ENCODE assay signal across 16 cellular contexts in the genomic region with DNA sequence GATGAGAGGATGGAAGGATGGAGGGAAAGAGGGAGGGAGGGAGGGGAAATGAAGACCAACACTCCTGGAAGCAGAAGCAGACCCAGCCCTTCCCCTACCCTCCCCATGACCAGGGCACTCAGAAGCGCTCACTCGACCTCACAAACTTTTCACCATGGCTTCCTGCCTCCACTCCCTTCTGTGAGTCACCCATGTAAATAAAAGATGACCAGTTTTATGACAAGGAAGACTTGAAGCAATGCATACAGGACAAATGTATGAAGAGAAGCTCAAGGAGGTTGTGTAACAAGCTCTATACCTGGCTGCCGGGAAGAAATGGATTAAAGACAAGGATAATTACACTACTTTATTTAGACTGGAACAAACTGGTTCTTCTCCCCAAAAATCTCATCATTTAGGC.
DNase-seq lines count a peak whose midpoint lies in the region; ATAC-seq and TF ChIP-seq lines count a peak whose summit lies in the region.
"Had no signal": no experiment of that assay in that cellular context is flagged by ENCODE, and none has a peak within 500 bp of the region (broad histone marks: within the 10 kb centered on the region; RNA-seq: fewer than 3 reads in every experiment).

No MANE protein-coding gene starts in this region.

- H3K4me1 Mint-ChIP-seq in activated T-cell treated with anti-CD3 and anti-CD28 coated beads, Interleukin-2, amount 50 U/mL, for 24 hours (ENCODE audit: low read depth), result no peaks in the 10 kb centered on the region
- no peaks in the 10 kb centered on the region for H3K4me1 Mint-ChIP-seq in CD8-positive, alpha-beta T cell (ENCODE audit: low read depth)

- H3K9me3 Mint-ChIP-seq in activated T-cell treated with anti-CD3 and anti-CD28 coated beads, Interleukin-2, amount 50 U/mL, for 24 hours, result peaks cover 1% of the 10 kb centered on the region
- peaks cover 2% of the 10 kb centered on the region for H3K9me3 Mint-ChIP-seq in CD8-positive, alpha-beta T cell

- H4K20me1 ChIP-seq in GM23248 (ENCODE audit: insufficient read depth), result no peaks in the 10 kb centered on the region; the same call in 1 of the 2 replicates

- H3K79me2 ChIP-seq in GM23248 (ENCODE audit: insufficient read depth), result peaks cover 87% of the 10 kb centered on the region

- H3K27me3 Mint-ChIP-seq in activated T-cell treated with anti-CD3 and anti-CD28 coated beads, Interleukin-2, amount 50 U/mL, for 24 hours, result no peaks in the 10 kb centered on the region
- H3K27me3 Mint-ChIP-seq in CD8-positive, alpha-beta T cell (ENCODE audit: low read depth), result no peaks in the 10 kb centered on the region
- H3K27me3 Mint-ChIP-seq: activated naive CD8-positive, alpha-beta T cell treated with anti-CD3 and anti-CD28 coated beads, Interleukin-2, amount 10 ng/mL, durations not matched to agents 7 days and 5 days had no signal

- H3K36me3 ChIP-seq in GM23248 (ENCODE audit: low read depth) (peaks cover 23% of the 10 kb centered on the region), Peyer's patch (peaks cover 0 to 62% (median 0%) of the 10 kb centered on the region in 3 donors), esophagus squamous epithelium (peaks cover 6 to 97% (median 13%) of the 10 kb centered on the region in 3 donors), skeletal muscle satellite cell (ENCODE audit: insufficient read depth, low read length) (peaks cover 54% of the 10 kb centered on the region)
- H3K36me3 ChIP-seq in CD8-positive, alpha-beta T cell (ENCODE audit: insufficient read depth, low read length), result no peaks in the 10 kb centered on the region

- H3K4me2 ChIP-seq in GM23248 (ENCODE audit: unreplicated experiment) (no peak overlapping the region), skeletal muscle satellite cell (ENCODE audit: low read length) (peak overlapping the region; percentile 5)

- H3K27ac ChIP-seq in GM23248 (peak overlapping the region; percentile 44), Peyer's patch (peak overlapping the region in 3 of 4 donors; percentile 69 to 86 (median 76)), esophagus squamous epithelium (peak overlapping the region; percentile 73 to 86 (median 83))
- no peak overlapping the region for H3K27ac ChIP-seq in CD8-positive, alpha-beta T cell (ENCODE audit: low read depth, low read length)
- H3K27ac ChIP-seq: esophagus muscularis mucosa, HL-60, right lobe of liver had no signal

- no peak for ATAC-seq in HG03039 (IDR thresholded peaks at IDR 0.05; ENCODE audit: unreplicated experiment)
- ATAC-seq in CD8-positive, alpha-beta T cell, result no peak
- ATAC-seq: Right ventricle myocardium inferior had no signal

- TF ChIP-seq POLR2A in Peyer's patch (IDR thresholded peaks at IDR 0.05), result peak in 1 of 2 donors; percentile 48
- no peak for TF ChIP-seq POLR2A in esophagus squamous epithelium (IDR thresholded peaks at IDR 0.05)

- TF ChIP-seq CTCF in Peyer's patch (IDR thresholded peaks at IDR 0.05) (no peak), esophagus squamous epithelium (IDR thresholded peaks at IDR 0.05) (no peak)
- no peak for TF ChIP-seq CTCF in CD8-positive, alpha-beta T cell (IDR thresholded peaks at IDR 0.05)

- intact Hi-C loops in esophagus squamous epithelium (cut with DNase I), result no loop called here
- intact Hi-C loops in CD8-positive, alpha-beta T cell (cut with DNase I, micrococcal nuclease), result no loop called here

- H3K4me3 Mint-ChIP-seq in activated T-cell treated with anti-CD3 and anti-CD28 coated beads, Interleukin-2, amount 50 U/mL, for 24 hours, result no peak overlapping the region
- H3K4me3 Mint-ChIP-seq in CD8-positive, alpha-beta T cell, result no peak overlapping the region
- H3K4me3 Mint-ChIP-seq: activated naive CD8-positive, alpha-beta T cell treated with anti-CD3 and anti-CD28 coated beads, Interleukin-2, amount 10 ng/mL, durations not matched to agents 7 days and 5 days had no signal

- H3K36me3 Mint-ChIP-seq in activated T-cell treated with anti-CD3 and anti-CD28 coated beads, Interleukin-2, amount 50 U/mL, for 24 hours (ENCODE audit: low read depth), result peaks cover under 1% of the 10 kb centered on the region
- peaks cover 2% of the 10 kb centered on the region for H3K36me3 Mint-ChIP-seq in CD8-positive, alpha-beta T cell

- WGBS in GM23248 (ENCODE audit: low coverage in 1 of 2, low lambda C conversion rate in 2 of 2, missing lambda C conversion rate in 2 of 2), 2 experiments, result 43 to 59% methylated on average over 3 of the region's 3 CpGs
- WGBS in esophagus squamous epithelium, 2 donors, result 42 to 50% methylated on average over 3 of the region's 3 CpGs

- H2AFZ ChIP-seq in GM23248, result no peak overlapping the region

- H3K4me1 ChIP-seq in GM23248 (ENCODE audit: insufficient read depth) (peaks cover 19% of the 10 kb centered on the region; the same call in 1 of the 2 replicates), Peyer's patch (peaks cover 0 to 14% (median 4%) of the 10 kb centered on the region in 4 donors), esophagus squamous epithelium (peaks cover 11 to 27% (median 16%) of the 10 kb centered on the region in 3 donors), skeletal muscle satellite cell (ENCODE audit: control insufficient read depth, insufficient read depth, low read length) (peaks cover 32% of the 10 kb centered on the region)
- H3K4me1 ChIP-seq in CD8-positive, alpha-beta T cell (ENCODE audit: insufficient read depth, low read length), result no peaks in the 10 kb centered on the region
- H3K4me1 ChIP-seq: esophagus muscularis mucosa, right lobe of liver had no signal

- no peak overlapping the region for H3K4me3 ChIP-seq in GM23248
- no peak overlapping the region for H3K4me3 ChIP-seq in Peyer's patch
- no peak overlapping the region for H3K4me3 ChIP-seq in esophagus squamous epithelium
- H3K4me3 ChIP-seq in skeletal muscle satellite cell (ENCODE audit: low read length), result no peak overlapping the region
- H3K4me3 ChIP-seq in CD8-positive, alpha-beta T cell (ENCODE audit: low read depth, low read length), result no peak overlapping the region
- H3K4me3 ChIP-seq: esophagus muscularis mucosa, right lobe of liver, vagina had no signal

- peak; percentile 82 for DNase-seq in GM23248
- DNase-seq in Peyer's patch, result peak in 1 of 3 donors; percentile 74
- DNase-seq in esophagus squamous epithelium (lab: John Stamatoyannopoulos, UW), result no peak
- DNase-seq in activated T-cell treated with anti-CD3 and anti-CD28 coated beads, Interleukin-2, amount 50 U/mL, for 24 hours, result no peak
- DNase-seq in stimulated activated CD4-positive, alpha-beta T cell treated with anti-CD3 and anti-CD28 coated beads, Interleukin-2, amount 100 ng/mL, for 48 hours, result no peak
- DNase-seq in CD8-positive, alpha-beta T cell, result no peak
- DNase-seq: activated naive CD8-positive, alpha-beta T cell treated with anti-CD3 and anti-CD28 coated beads, Interleukin-2, amount 10 ng/mL, durations not matched to agents 7 days and 5 days; GF-D8; NCI-H2107 had no signal

- peaks cover 29% of the 10 kb centered on the region for H3F3A ChIP-seq in GM23248 (ENCODE audit: insufficient read depth)

- H3K9me2 ChIP-seq in GM23248 (ENCODE audit: insufficient read depth), result no peaks in the 10 kb centered on the region

- H3K27me3 ChIP-seq in GM23248 (replicated peaks; ENCODE audit: insufficient read depth) (no peaks in the 10 kb centered on the region), Peyer's patch (no peaks in the 10 kb centered on the region), esophagus squamous epithelium (no peaks in the 10 kb centered on the region), skeletal muscle satellite cell (ENCODE audit: control insufficient read depth, insufficient read depth, low read length) (no peaks in the 10 kb centered on the region)
- H3K27me3 ChIP-seq in CD8-positive, alpha-beta T cell (ENCODE audit: insufficient read depth, low read length), result no peaks in the 10 kb centered on the region
- H3K27me3 ChIP-seq: esophagus muscularis mucosa, right lobe of liver, vagina had no signal

- CTCF ChIA-PET in CD8-positive, alpha-beta T cell (lab: Charles Lee), result no interaction called here

- H3K9me3 ChIP-seq in GM23248 (ENCODE audit: low read depth), result no peaks in the 10 kb centered on the region
- H3K9me3 ChIP-seq in Peyer's patch, result peaks cover 0 to under 1% (median 0%) of the 10 kb centered on the region in 4 donors
- H3K9me3 ChIP-seq in esophagus squamous epithelium, result peaks cover 0 to 7% (median 2%) of the 10 kb centered on the region in 3 donors
- H3K9me3 ChIP-seq in skeletal muscle satellite cell (replicated peaks; ENCODE audit: low read length), result peaks cover under 1% of the 10 kb centered on the region
- H3K9me3 ChIP-seq in CD8-positive, alpha-beta T cell (ENCODE audit: low read length), result peaks cover 3% of the 10 kb centered on the region
- H3K9me3 ChIP-seq: vagina had no signal

- no peak overlapping the region for H3K27ac Mint-ChIP-seq in activated T-cell treated with anti-CD3 and anti-CD28 coated beads, Interleukin-2, amount 50 U/mL, for 24 hours
- no peak overlapping the region for H3K27ac Mint-ChIP-seq in CD8-positive, alpha-beta T cell
- H3K27ac Mint-ChIP-seq: activated naive CD8-positive, alpha-beta T cell treated with anti-CD3 and anti-CD28 coated beads, Interleukin-2, amount 10 ng/mL, durations not matched to agents 7 days and 5 days had no signal

- in situ Hi-C loops in GM23248 (cut with MboI), result no loop called here

- no peak overlapping the region for H3K9ac ChIP-seq in GM23248
- no peak overlapping the region for H3K9ac ChIP-seq in skeletal muscle satellite cell (ENCODE audit: low read depth, low read length)

- POLR2A ChIA-PET in CD8-positive, alpha-beta T cell (lab: Charles Lee), result no interaction called here
